ENCODE assay signal across 9 cellular contexts in genomic region chr9:7186175-7186574, GRCh38.
DNase-seq lines count a peak whose midpoint lies in the region; ATAC-seq and TF ChIP-seq lines count a peak whose summit lies in the region.
"Had no signal": no experiment of that assay in that cellular context is flagged by ENCODE, and none has a peak within 500 bp of the region (broad histone marks: within the 10 kb centered on the region; RNA-seq: fewer than 3 reads in every experiment).

No MANE protein-coding gene starts in this region.

- peak; percentile 50 for TF ChIP-seq RAD21 in SK-N-SH (IDR thresholded peaks at IDR 0.05; ENCODE audit: low read length)

- H3K27ac Mint-ChIP-seq in progenitor cell of endocrine pancreas: no peak overlapping the region

- H3K9me2 ChIP-seq in SK-N-SH: no peaks in the 10 kb centered on the region

- no peaks in the 10 kb centered on the region for H3K79me2 ChIP-seq in SK-N-SH (ENCODE audit: insufficient read depth)

- H3K4me1 Mint-ChIP-seq in progenitor cell of endocrine pancreas (ENCODE audit: low read depth): no peaks in the 10 kb centered on the region

- H3K27me3 Mint-ChIP-seq in progenitor cell of endocrine pancreas: no peaks in the 10 kb centered on the region

- WGBS in SK-N-SH (ENCODE audit: low lambda C conversion rate): 25% methylated on average over 1 of the region's 1 CpG

- H3K4me3 ChIP-seq in SK-N-SH (ENCODE audit: low read depth in 2 of 2, low read length in 1 of 2) (no peak overlapping the region), epithelial cell of esophagus (ENCODE audit: low read length) (no peak overlapping the region)
- H3K4me3 ChIP-seq: BLaER1 had no signal

- no peak for TF ChIP-seq EP300 in SK-N-SH (IDR thresholded peaks at IDR 0.05; ENCODE audit: borderline replicate concordance in 1 of 2, low read depth in 1 of 2, low read length in 1 of 2)

- TF ChIP-seq CTCF in SK-N-SH (IDR thresholded peaks at IDR 0.05) (peak; percentile 59), epithelial cell of esophagus (IDR thresholded peaks at IDR 0.05; ENCODE audit: insufficient read depth, low read depth, low read length, missing control alignments) (peak; percentile 37), progenitor cell of endocrine pancreas (IDR thresholded peaks at IDR 0.05; ENCODE audit: unreplicated experiment) (peak; percentile 41)

- H3K27ac ChIP-seq in SK-N-SH (ENCODE audit: low read depth in 2 of 2, low read length in 1 of 2): no peak overlapping the region
- H3K27ac ChIP-seq: BLaER1 had no signal

- peaks cover 1% of the 10 kb centered on the region for H3K36me3 Mint-ChIP-seq in progenitor cell of endocrine pancreas (ENCODE audit: insufficient read depth)

- DNase-seq in SK-N-SH: no peak
- DNase-seq in NAMALWA (ENCODE audit: low spot score): peak; percentile 66
- DNase-seq in epithelial cell of esophagus (ENCODE audit: low read depth): peak; percentile 15
- DNase-seq in progenitor cell of endocrine pancreas (ENCODE audit: low spot score, unreplicated experiment): no peak
- no peak for DNase-seq in NCI-H2227 treated with DMSO at 0.1 percent for 48 hours (lab: John Stamatoyannopoulos, UW)
- no peak for DNase-seq in ureter (ENCODE audit: low spot score)

- peaks cover 18% of the 10 kb centered on the region for H3K9me3 Mint-ChIP-seq in progenitor cell of endocrine pancreas (ENCODE audit: low read depth)

- POLR2A ChIA-PET in SK-N-SH (lab: Yijun Ruan, JAX): no interaction called here

- no peak overlapping the region for H2AFZ ChIP-seq in SK-N-SH (ENCODE audit: low read depth)

- H3F3A ChIP-seq in SK-N-SH (replicated peaks; ENCODE audit: insufficient read depth): no peaks in the 10 kb centered on the region

- no peaks in the 10 kb centered on the region for H3K9me3 ChIP-seq in SK-N-SH

- H3K9ac ChIP-seq in SK-N-SH: no peak overlapping the region
- H3K9ac ChIP-seq: BLaER1 had no signal

- ATAC-seq in SK-N-SH treated with all-trans-retinoic acid at 6 μM for 48 hours: no peak
- no peak for ATAC-seq in HG03025 (IDR thresholded peaks at IDR 0.05; ENCODE audit: low FRiP score, unreplicated experiment)

- H3K36me3 ChIP-seq in SK-N-SH (replicated peaks in 1 of 2; ENCODE audit: control insufficient read depth in 1 of 2, insufficient read depth in 2 of 2, low read length in 1 of 2): no peaks in the 10 kb centered on the region
- H3K36me3 ChIP-seq: BLaER1 had no signal

- CTCF ChIA-PET in SK-N-SH (lab: Yijun Ruan, JAX): interaction anchor here (1.0 to 1.1 kb wide), 2 partner anchors 9 to 273 kb away, joined by 3 to 4 read pairs; no protein-coding TSS in a partner anchor

- H3K4me3 Mint-ChIP-seq in progenitor cell of endocrine pancreas (ENCODE audit: low read depth): no peak overlapping the region

- H3K4me1 ChIP-seq in SK-N-SH (ENCODE audit: control insufficient read depth in 1 of 2, insufficient read depth in 2 of 2, low read depth in 1 of 2, low read length in 1 of 2): no peaks in the 10 kb centered on the region

- H4K20me1 ChIP-seq in SK-N-SH (ENCODE audit: insufficient read depth): no peaks in the 10 kb centered on the region
- H4K20me1 ChIP-seq: BLaER1 had no signal

- no peaks in the 10 kb centered on the region for H3K27me3 ChIP-seq in SK-N-SH (ENCODE audit: insufficient read depth)
- H3K27me3 ChIP-seq: BLaER1 had no signal

- H3K4me2 ChIP-seq in SK-N-SH: no peak overlapping the region
- H3K4me2 ChIP-seq: BLaER1 had no signal

TF ChIP-seq in SK-N-SH, 30 proteins besides CTCF, POLR2A, EP300 and RAD21:
- no peak for TF ChIP-seq NRF1 (IDR thresholded peaks at IDR 0.05; ENCODE audit: low read depth, low read length)
- TF ChIP-seq SMC3 (IDR thresholded peaks at IDR 0.05; ENCODE audit: low read depth, low read length): peak; percentile 35; the same call in 1 of the 2 replicates
- no peak for TF ChIP-seq POLR2AphosphoS5 (IDR thresholded peaks at IDR 0.05; ENCODE audit: low read depth, low read length)

TF ChIP-seq in SK-N-SH treated with all-trans-retinoic acid at 6 μM for 48 hours, 23 proteins besides CTCF, POLR2A, EP300 and RAD21:
- no peak for TF ChIP-seq ZFP3 (CRISPR knock-in tag; IDR thresholded peaks at IDR 0.05)
- TF ChIP-seq ZC3H10 (CRISPR knock-in tag; IDR thresholded peaks at IDR 0.05): no peak
- no peak for TF ChIP-seq SNAI2 (CRISPR knock-in tag; IDR thresholded peaks at IDR 0.05)
- no peak for TF ChIP-seq ZNF70 (CRISPR knock-in tag; IDR thresholded peaks at IDR 0.05)
- TF ChIP-seq BACH2 (CRISPR knock-in tag; IDR thresholded peaks at IDR 0.05; ENCODE audit: borderline replicate concordance): no peak
- TF ChIP-seq, protein P1, sequence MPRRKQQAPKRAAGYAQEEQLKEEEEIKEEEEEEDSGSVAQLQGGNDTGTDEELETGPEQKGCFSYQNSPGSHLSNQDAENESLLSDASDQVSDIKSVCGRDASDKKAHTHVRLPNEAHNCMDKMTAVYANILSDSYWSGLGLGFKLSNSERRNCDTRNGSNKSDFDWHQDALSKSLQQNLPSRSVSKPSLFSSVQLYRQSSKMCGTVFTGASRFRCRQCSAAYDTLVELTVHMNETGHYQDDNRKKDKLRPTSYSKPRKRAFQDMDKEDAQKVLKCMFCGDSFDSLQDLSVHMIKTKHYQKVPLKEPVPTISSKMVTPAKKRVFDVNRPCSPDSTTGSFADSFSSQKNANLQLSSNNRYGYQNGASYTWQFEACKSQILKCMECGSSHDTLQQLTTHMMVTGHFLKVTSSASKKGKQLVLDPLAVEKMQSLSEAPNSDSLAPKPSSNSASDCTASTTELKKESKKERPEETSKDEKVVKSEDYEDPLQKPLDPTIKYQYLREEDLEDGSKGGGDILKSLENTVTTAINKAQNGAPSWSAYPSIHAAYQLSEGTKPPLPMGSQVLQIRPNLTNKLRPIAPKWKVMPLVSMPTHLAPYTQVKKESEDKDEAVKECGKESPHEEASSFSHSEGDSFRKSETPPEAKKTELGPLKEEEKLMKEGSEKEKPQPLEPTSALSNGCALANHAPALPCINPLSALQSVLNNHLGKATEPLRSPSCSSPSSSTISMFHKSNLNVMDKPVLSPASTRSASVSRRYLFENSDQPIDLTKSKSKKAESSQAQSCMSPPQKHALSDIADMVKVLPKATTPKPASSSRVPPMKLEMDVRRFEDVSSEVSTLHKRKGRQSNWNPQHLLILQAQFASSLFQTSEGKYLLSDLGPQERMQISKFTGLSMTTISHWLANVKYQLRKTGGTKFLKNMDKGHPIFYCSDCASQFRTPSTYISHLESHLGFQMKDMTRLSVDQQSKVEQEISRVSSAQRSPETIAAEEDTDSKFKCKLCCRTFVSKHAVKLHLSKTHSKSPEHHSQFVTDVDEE (CRISPR knock-in tag; IDR thresholded peaks at IDR 0.05): no peak
- TF ChIP-seq TCF4 (CRISPR knock-in tag; IDR thresholded peaks at IDR 0.05; ENCODE audit: borderline replicate concordance): no peak
- TF ChIP-seq, protein P2, sequence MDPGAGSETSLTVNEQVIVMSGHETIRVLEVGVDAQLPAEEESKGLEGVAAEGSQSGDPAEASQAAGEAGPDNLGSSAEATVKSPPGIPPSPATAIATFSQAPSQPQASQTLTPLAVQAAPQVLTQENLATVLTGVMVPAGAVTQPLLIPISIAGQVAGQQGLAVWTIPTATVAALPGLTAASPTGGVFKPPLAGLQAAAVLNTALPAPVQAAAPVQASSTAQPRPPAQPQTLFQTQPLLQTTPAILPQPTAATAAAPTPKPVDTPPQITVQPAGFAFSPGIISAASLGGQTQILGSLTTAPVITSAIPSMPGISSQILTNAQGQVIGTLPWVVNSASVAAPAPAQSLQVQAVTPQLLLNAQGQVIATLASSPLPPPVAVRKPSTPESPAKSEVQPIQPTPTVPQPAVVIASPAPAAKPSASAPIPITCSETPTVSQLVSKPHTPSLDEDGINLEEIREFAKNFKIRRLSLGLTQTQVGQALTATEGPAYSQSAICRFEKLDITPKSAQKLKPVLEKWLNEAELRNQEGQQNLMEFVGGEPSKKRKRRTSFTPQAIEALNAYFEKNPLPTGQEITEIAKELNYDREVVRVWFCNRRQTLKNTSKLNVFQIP (CRISPR knock-in tag; IDR thresholded peaks at IDR 0.05; ENCODE audit: borderline replicate concordance, low read depth): no peak
- TF ChIP-seq CSDC2 (CRISPR knock-in tag; IDR thresholded peaks at IDR 0.05): no peak
- TF ChIP-seq OSR1 (CRISPR knock-in tag; IDR thresholded peaks at IDR 0.05): no peak
- TF ChIP-seq ARNTL (CRISPR knock-in tag; IDR thresholded peaks at IDR 0.05; ENCODE audit: borderline replicate concordance, low read depth): no peak
- TF ChIP-seq PATZ1 (CRISPR knock-in tag; IDR thresholded peaks at IDR 0.05; ENCODE audit: borderline replicate concordance): no peak
- no peak for TF ChIP-seq ZNF565 (CRISPR knock-in tag; conservative IDR thresholded peaks at IDR 0.05; ENCODE audit: low read depth)
- no peak for TF ChIP-seq ISL1 (CRISPR knock-in tag; IDR thresholded peaks at IDR 0.05)
- TF ChIP-seq CSRNP3 (CRISPR knock-in tag; IDR thresholded peaks at IDR 0.05): no peak

Comparison
In these comparisons a context has a peak if more than half of its experiments do, and no peak if none do; other contexts are left out.
1. DNase-seq: peak in NAMALWA (single experiment) and epithelial cell of esophagus (single experiment); none in SK-N-SH (single experiment), progenitor cell of endocrine pancreas (single experiment), NCI-H2227 treated with DMSO at 0.1 percent for 48 hours (single experiment) and ureter (single experiment).
2. Peak in every context shown above with its lines, with median percentiles within 50 percentile points of each other: CTCF ChIP-seq.